Comparison of ENCODE assay signal across 25 cellular contexts in genomic region chr10:75003891-75004290, GRCh38.
"Had no signal": no experiment of that assay in that cellular context is flagged by ENCODE, and none has a peak within 500 bp of the region (broad histone marks: within the 10 kb centered on the region; RNA-seq: fewer than 3 reads in every experiment).

No MANE protein-coding gene starts in this region.

- H3K9me3 Mint-ChIP-seq: effector memory CD8-positive, alpha-beta T cell; natural killer cell had no signal

- H3K4me1 ChIP-seq: foreskin keratinocyte, parathyroid adenoma, right lobe of liver, vagina had no signal

- DNase-seq: dermis blood vessel endothelial cell; effector memory CD8-positive, alpha-beta T cell; foreskin keratinocyte; glutamatergic neuron; heart right ventricle; hippocampal formation; left cardiac atrium; left ventricle myocardium superior; lower lobe of right lung; natural killer cell; right lobe of liver; small intestine; stimulated activated CD4-positive, alpha-beta T cell treated with anti-CD3 and anti-CD28 coated beads, Interleukin-1b, Interleukin-23, amount 100 ng/mL, for 48 hours; stimulated activated CD4-positive, alpha-beta T cell treated with anti-CD3 and anti-CD28 coated beads, Interleukin-4, amount 100 ng/mL, for 1 hour; stimulated activated CD8-positive, alpha-beta memory T cell treated with anti-CD3 and anti-CD28 coated beads, Interleukin-4, amount 100 ng/mL, for 48 hours; stimulated activated naive CD4-positive, alpha-beta T cell; stomach; thyroid gland had no signal

- H3K27me3 Mint-ChIP-seq: effector memory CD8-positive, alpha-beta T cell; progenitor cell of endocrine pancreas had no signal

- FAIRE-seq: endometrium, islet of Langerhans, small intestine had no signal

- H3K9ac ChIP-seq: parathyroid adenoma had no signal

- H3K4me3 Mint-ChIP-seq: effector memory CD8-positive, alpha-beta T cell; natural killer cell had no signal

- H3K27ac Mint-ChIP-seq: progenitor cell of endocrine pancreas had no signal

- H3K27ac ChIP-seq: coronary artery, foreskin keratinocyte, gastroesophageal sphincter, heart right ventricle, lower lobe of right lung, parathyroid adenoma, right lobe of liver, stomach, thyroid gland, vagina had no signal

- H3K27me3 ChIP-seq: foreskin keratinocyte, gastroesophageal sphincter, heart right ventricle, right lobe of liver, stomach, thyroid gland, vagina had no signal

- H3K9me3 ChIP-seq: gastroesophageal sphincter, heart right ventricle, lower lobe of right lung, right lobe of liver, stomach, thyroid gland, vagina had no signal

- H3K36me3 ChIP-seq: lower lobe of right lung, right lobe of liver, thyroid gland, vagina had no signal

- H3K4me3 ChIP-seq: coronary artery, gastroesophageal sphincter, heart right ventricle, lower lobe of right lung, right lobe of liver, stomach, thyroid gland, vagina had no signal

- H3K36me3 Mint-ChIP-seq: natural killer cell had no signal

- H2AFZ ChIP-seq: parathyroid adenoma had no signal
